Comparison of ENCODE assay signal across 17 cellular contexts in the genomic region with DNA sequence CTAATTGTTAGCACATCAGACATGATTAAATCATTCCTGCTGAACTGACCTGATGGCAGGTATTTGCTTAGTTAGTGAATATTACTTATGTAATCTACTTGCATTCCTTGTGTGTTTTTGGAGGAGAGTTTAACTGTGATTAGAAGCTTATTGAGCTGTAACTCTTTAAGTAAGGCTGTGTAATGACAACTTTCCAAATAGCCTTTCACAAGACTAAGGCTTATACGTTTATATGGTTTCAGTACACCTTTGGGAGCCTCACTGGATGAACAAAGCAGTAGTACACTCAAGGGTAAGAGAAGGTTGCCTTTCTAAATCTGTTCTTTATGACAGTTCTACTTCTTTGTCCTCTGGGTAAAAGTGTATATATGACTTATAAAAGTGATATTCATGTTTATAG. TPM values are rescaled to one million over a fixed set of nuclear protein-coding genes. Genes with fewer than 3 reads are reported as not detected.
A peak's percentile ranks its signal among the peaks of the same experiment; 100 is the strongest.
DNase-seq lines count a peak whose midpoint lies in the region; ATAC-seq and TF ChIP-seq lines count a peak whose summit lies in the region.
"Had no signal": no experiment of that assay in that cellular context is flagged by ENCODE, and none has a peak within 500 bp of the region (broad histone marks: within the 10 kb centered on the region; RNA-seq: fewer than 3 reads in every experiment).

No MANE protein-coding gene starts in this region.

- no peak overlapping the region for H3K27ac Mint-ChIP-seq in HFFc6
- H3K27ac Mint-ChIP-seq in brain, result peak overlapping the region in 2 of 5 experiments; percentile 17 to 84
- H3K27ac Mint-ChIP-seq: activated B cell treated with CpG ODN at 0.5 μM for 24 hours; activated CD8-positive, alpha-beta memory T cell treated with anti-CD3 and anti-CD28 coated beads, Interleukin-2, amount 10 ng/mL, durations not matched to agents 7 days and 5 days had no signal

- no peak for DNase-seq in HFFc6
- no peak for DNase-seq in right lobe of liver
- DNase-seq in suprapubic skin (ENCODE audit: low spot score in 2 of 2), result no peak
- no peak for DNase-seq in left lung
- no peak for DNase-seq in stimulated activated CD4-positive, alpha-beta T cell treated with anti-CD3 and anti-CD28 coated beads, Interleukin-1b, Interleukin-23, amount 100 ng/mL, for 48 hours
- no peak for DNase-seq in foreskin melanocyte
- no peak for DNase-seq in hippocampal formation (lab: John Stamatoyannopoulos, UW)
- DNase-seq: activated B cell treated with CpG ODN at 0.5 μM for 24 hours; activated CD8-positive, alpha-beta memory T cell treated with anti-CD3 and anti-CD28 coated beads, Interleukin-2, amount 10 ng/mL, durations not matched to agents 7 days and 5 days; activated naive CD4-positive, alpha-beta T cell; NCI-H1436 treated with DMSO at 0.1 percent for 48 hours; NCI-H526; T-helper 1 cell; uterus had no signal

- TF ChIP-seq POLR2A in right lobe of liver (IDR thresholded peaks at IDR 0.05) (no peak), suprapubic skin (IDR thresholded peaks at IDR 0.05) (no peak)

- no peak for TF ChIP-seq EP300 in suprapubic skin (IDR thresholded peaks at IDR 0.05)

- H3K27me3 Mint-ChIP-seq in HFFc6 (ENCODE audit: insufficient read depth), result no peaks in the 10 kb centered on the region
- peaks cover 12% of the 10 kb centered on the region for H3K27me3 Mint-ChIP-seq in brain

- no peaks in the 10 kb centered on the region for H3K27me3 ChIP-seq in right lobe of liver
- H3K27me3 ChIP-seq in suprapubic skin, result no peaks in the 10 kb centered on the region
- no peaks in the 10 kb centered on the region for H3K27me3 ChIP-seq in left lung
- H3K27me3 ChIP-seq: cardiac muscle cell, uterus had no signal

- TF ChIP-seq CTCF in HFFc6 (IDR thresholded peaks at IDR 0.05) (no peak), brain (conservative IDR thresholded peaks at IDR 0.05) (no peak), right lobe of liver (IDR thresholded peaks at IDR 0.05) (no peak), suprapubic skin (IDR thresholded peaks at IDR 0.05) (no peak), left lung (IDR thresholded peaks at IDR 0.05) (no peak)

- peak overlapping the region in 2 of 3 donors; percentile 17 to 26 for H3K4me3 ChIP-seq in right lobe of liver
- H3K4me3 ChIP-seq in suprapubic skin, result peak overlapping the region; percentile 20
- peak overlapping the region in 1 of 2 donors; percentile 83 for H3K4me3 ChIP-seq in left lung
- H3K4me3 ChIP-seq: cardiac muscle cell had no signal

- no peaks in the 10 kb centered on the region for H3K9me3 Mint-ChIP-seq in HFFc6
- H3K9me3 Mint-ChIP-seq in brain, result no peaks in the 10 kb centered on the region
- H3K9me3 Mint-ChIP-seq: activated B cell treated with CpG ODN at 0.5 μM for 24 hours had no signal

- H3K36me3 Mint-ChIP-seq in HFFc6 (ENCODE audit: low read depth), result peaks cover 57% of the 10 kb centered on the region
- H3K36me3 Mint-ChIP-seq in brain, result peaks cover 36% of the 10 kb centered on the region

- H3K4me3 Mint-ChIP-seq in HFFc6, result peak overlapping the region; percentile 99
- H3K4me3 Mint-ChIP-seq in brain, result peak overlapping the region in 4 of 5 experiments; percentile 50 to 83 (median 62)
- H3K4me3 Mint-ChIP-seq: activated B cell treated with CpG ODN at 0.5 μM for 24 hours; activated CD8-positive, alpha-beta memory T cell treated with anti-CD3 and anti-CD28 coated beads, Interleukin-2, amount 10 ng/mL, durations not matched to agents 7 days and 5 days had no signal

- H3K4me1 ChIP-seq in right lobe of liver, result peaks cover 0 to 51% (median 24%) of the 10 kb centered on the region in 4 donors
- peaks cover 56% of the 10 kb centered on the region for H3K4me1 ChIP-seq in suprapubic skin
- H3K4me1 ChIP-seq in left lung, result peaks cover 0 to 70% of the 10 kb centered on the region in 2 donors

- H3K4me1 Mint-ChIP-seq in HFFc6 (ENCODE audit: low read depth) (peaks cover 60% of the 10 kb centered on the region), brain (peaks cover 48% of the 10 kb centered on the region)

- no peak for ATAC-seq in right lobe of liver
- no peak for ATAC-seq in left lung
- ATAC-seq: activated CD8-positive, alpha-beta memory T cell treated with anti-CD3 and anti-CD28 coated beads, Interleukin-2, amount 10 ng/mL, durations not matched to agents 7 days and 5 days had no signal

- WGBS in right lobe of liver (ENCODE audit: insufficient coverage, low coverage, low lambda C conversion rate, missing lambda C conversion rate), result 23% methylated on average over 1 of the region's 1 CpG
- 32% methylated on average over 1 of the region's 1 CpG for WGBS in suprapubic skin

- peaks cover 0 to 22% (median 9%) of the 10 kb centered on the region in 4 donors for H3K36me3 ChIP-seq in right lobe of liver
- peaks cover 22% of the 10 kb centered on the region for H3K36me3 ChIP-seq in suprapubic skin
- H3K36me3 ChIP-seq in left lung, result peaks cover 0 to 24% of the 10 kb centered on the region in 2 donors
- H3K36me3 ChIP-seq: uterus had no signal

- H3K27ac ChIP-seq in right lobe of liver, result peak overlapping the region in 1 of 3 donors; percentile 34
- H3K27ac ChIP-seq in suprapubic skin, result no peak overlapping the region
- H3K27ac ChIP-seq in left lung, result no peak overlapping the region
- H3K27ac ChIP-seq: C4-2B, cardiac muscle cell had no signal

- H3K9me3 ChIP-seq in right lobe of liver, result no peaks in the 10 kb centered on the region
- no peaks in the 10 kb centered on the region for H3K9me3 ChIP-seq in suprapubic skin
- no peaks in the 10 kb centered on the region for H3K9me3 ChIP-seq in left lung
- H3K9me3 ChIP-seq: uterus had no signal

- intact Hi-C loops in right lobe of liver (cut with DNase I), result no loop called here
- intact Hi-C loops in left lung (cut with DNase I), result no loop called here

RNA-seq across cellular contexts. Expression of a gene that starts 4.3 kb away (rescaled TPM):
- 100 to 1,000 TPM; 205 to 257 (median 235) TPM for total RNA-seq in HFFc6 (2021; fragmentation: NEBNext Ultra II Directional; extraction: Animal tissue kit (Norgen Biotek cat#: 25700))
- polyA plus RNA-seq in brain (ENCODE audit: insufficient read depth, low read depth, low replicate concordance), result 14.7 TPM
- total RNA-seq in right lobe of liver, result 100 to 1,000 TPM in 2 of 6 experiments, 10 to 100 TPM in 4; 49.4 to 129 (median 74.5) TPM
- total RNA-seq in suprapubic skin, result 100 to 1,000 TPM; 172 to 288 (median 242) TPM
- 100 to 1,000 TPM; 162 to 175 TPM for total RNA-seq in left lung
